ENCODE assay signal across 13 cellular contexts in genomic region chr18:35456181-35456850, GRCh38. TPM values are rescaled to one million over a fixed set of nuclear protein-coding genes. Genes with fewer than 3 reads are reported as not detected.
DNase-seq lines count a peak whose midpoint lies in the region; ATAC-seq, FAIRE-seq and TF ChIP-seq lines count a peak whose summit lies in the region.
"Had no signal": no experiment of that assay in that cellular context is flagged by ENCODE, and none has a peak within 500 bp of the region (broad histone marks: within the 10 kb centered on the region; RNA-seq: fewer than 3 reads in every experiment).

No MANE protein-coding gene starts in this region.

- peaks cover 0 to 2% (median 0%) of the 10 kb centered on the region in 5 donors for H3K27me3 Mint-ChIP-seq in naive thymus-derived CD4-positive, alpha-beta T cell
- H3K27me3 Mint-ChIP-seq in Caco-2 (ENCODE audit: insufficient read depth, unreplicated experiment) = no peaks in the 10 kb centered on the region

- H2AFZ ChIP-seq in K562 (ENCODE audit: low read depth, low read length) (peak overlapping the region; percentile 57), hepatocyte (no peak overlapping the region)

- H3K9me3 Mint-ChIP-seq in naive thymus-derived CD4-positive, alpha-beta T cell = peaks cover 0 to 5% (median 0%) of the 10 kb centered on the region in 11 donors
- H3K9me3 Mint-ChIP-seq in Caco-2 (ENCODE audit: unreplicated experiment) = no peaks in the 10 kb centered on the region

- no peaks in the 10 kb centered on the region for H3K79me2 ChIP-seq in K562 (ENCODE audit: control insufficient read depth, insufficient read depth, low read length)
- H3K79me2 ChIP-seq in hepatocyte = no peaks in the 10 kb centered on the region

- H3K4me3 ChIP-seq in K562 (no peak overlapping the region), hepatocyte (no peak overlapping the region), spleen (no peak overlapping the region), Caco-2 (ENCODE audit: low read depth, low read length) (no peak overlapping the region)
- no peak overlapping the region for H3K4me3 ChIP-seq in naive thymus-derived CD4-positive, alpha-beta T cell (ENCODE audit: low read length)

- no peak for TF ChIP-seq RAD21 in K562 (CRISPR knock-in tag; conservative IDR thresholded peaks at IDR 0.05 in 1 of 2, IDR thresholded peaks at IDR 0.05 in 1 of 2)

- no peak overlapping the region for H3K9ac ChIP-seq in K562 (ENCODE audit: insufficient read depth in 1 of 2, low read depth in 2 of 2, low read length in 2 of 2)

- H3K9me2 ChIP-seq in hepatocyte (replicated peaks; ENCODE audit: insufficient read depth) = no peaks in the 10 kb centered on the region

- peaks cover 0 to 9% (median 0%) of the 10 kb centered on the region in 7 donors for H3K4me1 Mint-ChIP-seq in naive thymus-derived CD4-positive, alpha-beta T cell
- peaks cover 20% of the 10 kb centered on the region for H3K4me1 Mint-ChIP-seq in Caco-2 (ENCODE audit: low read depth, unreplicated experiment)

- H3K27me3 ChIP-seq in K562 (ENCODE audit: control insufficient read depth in 2 of 2, insufficient read depth in 2 of 2, low read length in 2 of 2) (no peaks in the 10 kb centered on the region), hepatocyte (no peaks in the 10 kb centered on the region), spleen (replicated peaks in 1 of 7) (no peaks in the 10 kb centered on the region), Caco-2 (replicated peaks; ENCODE audit: control insufficient read depth, insufficient read depth, low read length) (no peaks in the 10 kb centered on the region)
- peaks cover 0 to under 1% of the 10 kb centered on the region in 2 donors for H3K27me3 ChIP-seq in naive thymus-derived CD4-positive, alpha-beta T cell (ENCODE audit: control insufficient read depth in 2 of 2, insufficient read depth in 2 of 2, low read length in 2 of 2)

- H3K27ac ChIP-seq in K562 (ENCODE audit: extremely low read depth, low read depth, low read length) = peak overlapping the region; percentile 9; the same call in 1 of the 3 replicates
- H3K27ac ChIP-seq in hepatocyte = peak overlapping the region; percentile 31
- H3K27ac ChIP-seq in spleen = peak overlapping the region in 5 of 8 donors; percentile 18 to 73 (median 46)
- no peak overlapping the region for H3K27ac ChIP-seq in naive thymus-derived CD4-positive, alpha-beta T cell (ENCODE audit: low read depth, low read length)

- TF ChIP-seq CTCF in K562 (IDR thresholded peaks at IDR 0.05 in 2 of 3, conservative IDR thresholded peaks at IDR 0.05 in 1 of 3; ENCODE audit: insufficient read depth in 2 of 3, low read depth in 1 of 3, low read length in 3 of 3) = no peak
- TF ChIP-seq CTCF in hepatocyte (IDR thresholded peaks at IDR 0.05; ENCODE audit: poor library complexity) = no peak
- no peak for TF ChIP-seq CTCF in spleen (IDR thresholded peaks at IDR 0.05 in 8 of 11, conservative IDR thresholded peaks at IDR 0.05 in 3 of 11)
- TF ChIP-seq CTCF in Caco-2 (IDR thresholded peaks at IDR 0.05; ENCODE audit: insufficient read depth in 1 of 2, low read depth in 1 of 2, low read length in 1 of 2, severe bottlenecking in 1 of 2, unreplicated experiment in 1 of 2) = no peak

- H3K27ac Mint-ChIP-seq in naive thymus-derived CD4-positive, alpha-beta T cell = peak overlapping the region in 1 of 9 donors; percentile 61
- H3K27ac Mint-ChIP-seq in Caco-2 (ENCODE audit: unreplicated experiment) = no peak overlapping the region

- in situ Hi-C loops in K562 (cut with MboI) = no loop called here

- H3K4me1 ChIP-seq in K562 (replicated peaks in 1 of 2; ENCODE audit: control insufficient read depth in 2 of 2, insufficient read depth in 2 of 2, low read length in 2 of 2) = peaks cover 14 to 41% of the 10 kb centered on the region in 2 experiments
- peaks cover 21% of the 10 kb centered on the region for H3K4me1 ChIP-seq in hepatocyte (ENCODE audit: insufficient read depth)
- peaks cover 0 to 27% (median 13%) of the 10 kb centered on the region in 6 donors for H3K4me1 ChIP-seq in spleen
- no peaks in the 10 kb centered on the region for H3K4me1 ChIP-seq in naive thymus-derived CD4-positive, alpha-beta T cell (ENCODE audit: control insufficient read depth in 2 of 2, insufficient read depth in 2 of 2, low read length in 2 of 2)
- H3K4me1 ChIP-seq in Caco-2 = peaks cover 25% of the 10 kb centered on the region

- ATAC-seq in K562 (peak; percentile 2; the same call in 2 of the 3 replicates), HG03565 (IDR thresholded peaks at IDR 0.05; ENCODE audit: unreplicated experiment) (no peak), HG03097 (IDR thresholded peaks at IDR 0.05; ENCODE audit: low FRiP score, unreplicated experiment) (no peak)
- no peak for ATAC-seq in naive thymus-derived CD4-positive, alpha-beta T cell

- POLR2A ChIA-PET in K562 (lab: Yijun Ruan, JAX) (interaction anchor here (1.0 kb wide), 2 partner anchors 14 to 42 kb away, joined by 3 read pairs; partner anchors contain the start of gene INO80C), Caco-2 (lab: Charles Lee) (no interaction called here)
- POLR2A ChIA-PET in naive thymus-derived CD4-positive, alpha-beta T cell (lab: Charles Lee) = interaction anchor here (0.7 kb wide), 1 partner anchor 219 kb away, joined by 4 read pairs; no protein-coding TSS in a partner anchor

- peaks cover 0 to 1% (median 0%) of the 10 kb centered on the region in 5 donors for H3K36me3 Mint-ChIP-seq in naive thymus-derived CD4-positive, alpha-beta T cell
- peaks cover 5% of the 10 kb centered on the region for H3K36me3 Mint-ChIP-seq in Caco-2 (ENCODE audit: insufficient read depth, unreplicated experiment)

- no peak for FAIRE-seq in K562 (lab: Jason Lieb, UNC)

- WGBS in K562 (ENCODE audit: insufficient coverage, low coverage, missing lambda C conversion rate) = 32% methylated on average over 10 of the region's 10 CpGs
- WGBS in hepatocyte (ENCODE audit: low lambda C conversion rate, missing lambda C conversion rate) = 75% methylated on average over 10 of the region's 10 CpGs
- 83 to 89% (median 88%) methylated on average over 10 of the region's 10 CpGs for WGBS in spleen, 5 donors

- intact Hi-C loops in K562 (cut with micrococcal nuclease) = no loop called here
- intact Hi-C loops in spleen (cut with DNase I; ENCODE audit: low total_unique reads) = no loop called here
- intact Hi-C loops in naive thymus-derived CD4-positive, alpha-beta T cell (cut with micrococcal nuclease) = no loop called here
- intact Hi-C loops in Caco-2 (cut with micrococcal nuclease; ENCODE audit: unreplicated experiment) = loop anchor here (10.0 kb wide), 1 partner anchor 52 kb away; no protein-coding TSS in a partner anchor

- peak; percentile 39 for DNase-seq in LHCN-M2 (ENCODE audit: low read depth)
- peak in 1 of 4 experiments; percentile 37 for DNase-seq in K562 (ENCODE audit: extremely low read depth in 1 of 4, low spot score in 3 of 4)
- no peak for DNase-seq in hepatocyte (ENCODE audit: low spot score)
- no peak for DNase-seq in spleen
- DNase-seq in naive thymus-derived CD4-positive, alpha-beta T cell = no peak
- no peak for DNase-seq in Caco-2
- DNase-seq: activated CD4-positive, CD25-positive, alpha-beta regulatory T cell; activated T-cell treated with anti-CD3 and anti-CD28 coated beads for 4 hours; amniotic stem cell; NCI-H2081; retina had no signal

- H3K4me2 ChIP-seq in K562 (ENCODE audit: insufficient read depth, low read length) (0 out of 2 replicates have a peak overlapping the region, but pooled peaks have one; percentile 1), hepatocyte (no peak overlapping the region)

- no peaks in the 10 kb centered on the region for H3K36me3 ChIP-seq in K562 (ENCODE audit: control insufficient read depth, insufficient read depth, low read length)
- no peaks in the 10 kb centered on the region for H3K36me3 ChIP-seq in hepatocyte (replicated peaks; ENCODE audit: insufficient read depth, low read depth)
- H3K36me3 ChIP-seq in spleen = no peaks in the 10 kb centered on the region
- no peaks in the 10 kb centered on the region for H3K36me3 ChIP-seq in naive thymus-derived CD4-positive, alpha-beta T cell (ENCODE audit: control insufficient read depth in 2 of 3, insufficient read depth in 3 of 3, low read length in 3 of 3)
- no peaks in the 10 kb centered on the region for H3K36me3 ChIP-seq in Caco-2 (ENCODE audit: control insufficient read depth, insufficient read depth, low read length)

- CTCF ChIA-PET in K562 (lab: Yijun Ruan, JAX; ENCODE audit: low intra/inter-chr PET ratio) = no interaction called here
- CTCF ChIA-PET in naive thymus-derived CD4-positive, alpha-beta T cell (lab: Charles Lee) = no interaction called here
- CTCF ChIA-PET in Caco-2 (lab: Charles Lee) = no interaction called here

- no peak overlapping the region for H3K4me3 Mint-ChIP-seq in naive thymus-derived CD4-positive, alpha-beta T cell
- no peak overlapping the region for H3K4me3 Mint-ChIP-seq in Caco-2 (ENCODE audit: unreplicated experiment)

- no TSS peak for BruUV-seq in K562 (replicated peaks; lab: Mats Ljungman, UMichigan)
- BruUV-seq in Caco-2 (replicated peaks; lab: Mats Ljungman, UMichigan) = no TSS peak

- H4K20me1 ChIP-seq in K562 (replicated peaks; ENCODE audit: control insufficient read depth, insufficient read depth, low read length) (no peaks in the 10 kb centered on the region), hepatocyte (ENCODE audit: insufficient read depth, poor library complexity, severe bottlenecking) (no peaks in the 10 kb centered on the region)

- no peak for TF ChIP-seq POLR2A in K562 (conservative IDR thresholded peaks at IDR 0.05)
- TF ChIP-seq POLR2A in spleen (IDR thresholded peaks at IDR 0.05) = no peak

- H3K9me1 ChIP-seq in K562 (ENCODE audit: control insufficient read depth, insufficient read depth, low read length) = no peaks in the 10 kb centered on the region

- TF ChIP-seq EP300 in K562 (IDR thresholded peaks at IDR 0.05; ENCODE audit: low read length) = no peak

- H3K9me3 ChIP-seq in K562 (replicated peaks; ENCODE audit: control insufficient read depth, insufficient read depth, low read depth, low read length) = no peaks in the 10 kb centered on the region
- H3K9me3 ChIP-seq in hepatocyte (ENCODE audit: low read depth) = no peaks in the 10 kb centered on the region
- H3K9me3 ChIP-seq in spleen = no peaks in the 10 kb centered on the region
- no peaks in the 10 kb centered on the region for H3K9me3 ChIP-seq in naive thymus-derived CD4-positive, alpha-beta T cell (ENCODE audit: control insufficient read depth in 2 of 3, low read length in 3 of 3)
- no peaks in the 10 kb centered on the region for H3K9me3 ChIP-seq in Caco-2

RNA-seq across cellular contexts. Expression of gene INO80C, which starts 41.4 kb away (rescaled TPM):
- 3.7 and 5.1 TPM in 2 replicates for total RNA-seq in LHCN-M2 (2014; rRNA removed)
- 33.5 TPM for polyA plus RNA-seq in LHCN-M2 (2012)
- 9.7 and 20.7 TPM in 2 replicates for total RNA-seq in K562 (2011; cell fraction: chromatin; rRNA removed; ENCODE audit: low replicate concordance)
- 18.0 and 20.5 TPM in 2 replicates for total RNA-seq in K562 (2011; cell fraction: nucleolus; rRNA removed)
- total RNA-seq in K562 (2011; cell fraction: nucleoplasm; rRNA removed) = 18.2 and 19.3 TPM in 2 replicates
- total RNA-seq in K562 (2014; rRNA removed) = 14.3 and 19.8 TPM in 2 replicates
- 21.4 and 21.6 TPM in 2 replicates for total RNA-seq in K562 (2014; rRNA removed; fragmentation: Illumina TruSeq; extraction: Trizol)
- total RNA-seq in K562 (2015; rRNA removed; fragmentation: Illumina TruSeq; extraction: Trizol) = 18.8 and 19.2 TPM in 2 replicates
- 42.1 and 46.6 TPM in 2 replicates for total RNA-seq in K562 (2021)
- polyA plus RNA-seq in K562 (2011; rRNA removed) = 33.6 and 34.8 TPM in 2 replicates
- polyA plus RNA-seq in K562 (2011; cell fraction: cytosol; rRNA removed) = 27.0 and 27.2 TPM in 2 replicates
- polyA plus RNA-seq in K562 (2011; cell fraction: nucleus; rRNA removed) = 22.8 and 24.3 TPM in 2 replicates
- 25.2 and 34.8 TPM in 2 replicates for polyA plus RNA-seq in K562 (2012)
- polyA plus RNA-seq in K562 (2014; fragmentation: Illumina TruSeq; extraction: Trizol) = 46.6 and 49.8 TPM in 2 replicates
- 10 to 100 TPM; 51.3 to 53.3 TPM for polyA plus RNA-seq in K562 (2014; fragmentation: Nextera tagmentation; extraction: Ambion mirVana)
- polyA plus RNA-seq in K562 (2014; rRNA removed) = 35.3 and 52.2 TPM in 2 replicates
- 13.7 and 16.1 TPM in 2 replicates for polyA minus RNA-seq in K562 (2011; rRNA and poly(A)+ RNA removed)
- polyA minus RNA-seq in K562 (2011; cell fraction: cytosol; rRNA and poly(A)+ RNA removed) = 7.3 and 9.1 TPM in 2 replicates
- 10.4 and 14.7 TPM in 2 replicates for polyA minus RNA-seq in K562 (2011; cell fraction: nucleus; rRNA and poly(A)+ RNA removed)
- 16.5 and 16.6 TPM in 2 replicates for total RNA-seq in hepatocyte
- polyA plus RNA-seq in hepatocyte = 25.1 and 42.2 TPM in 2 replicates
- total RNA-seq in spleen = 10 to 100 TPM; 18.9 to 45.4 (median 31.3) TPM
- 10 to 100 TPM; 32.7 to 57.5 (median 36.3) TPM for polyA plus RNA-seq in spleen
- total RNA-seq in naive thymus-derived CD4-positive, alpha-beta T cell = 10 to 100 TPM; 20.6 to 26.8 (median 25.7) TPM
- polyA plus RNA-seq in naive thymus-derived CD4-positive, alpha-beta T cell = 10 to 100 TPM; 20.2 to 26.1 TPM
- 22.7 and 26.6 TPM in 2 replicates for total RNA-seq in Caco-2 (2022)
